2 cellular contexts compared by ENCODE assay signal in the genomic region with DNA sequence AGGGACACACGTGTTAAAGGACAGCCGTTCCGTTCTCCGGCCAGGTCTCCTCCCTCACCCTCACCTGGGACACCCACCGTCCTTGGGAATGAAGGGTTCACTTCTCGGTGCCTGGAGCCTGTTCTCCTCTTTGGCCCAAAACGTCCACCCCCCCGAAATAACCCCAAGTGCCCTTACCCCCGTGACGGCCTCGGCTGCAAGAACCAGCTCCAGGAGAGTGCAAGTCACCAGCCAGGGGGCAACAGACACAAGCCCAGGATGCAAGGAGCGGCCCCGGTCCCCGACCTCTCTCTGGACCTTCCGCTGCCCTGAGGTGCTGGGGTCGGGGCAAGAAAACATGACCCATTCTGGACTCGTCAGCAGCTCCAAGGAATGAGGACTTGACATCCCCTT.
TF ChIP-seq lines count a peak whose summit lies in the region.

No MANE protein-coding gene starts in this region.

TF ChIP-seq in GM23338, 12 proteins besides CTCF, POLR2A, EP300 and RAD21:
- TF ChIP-seq JUNB (IDR thresholded peaks at IDR 0.05; ENCODE audit: unreplicated experiment) (no peak), POLR2AphosphoS5 (IDR thresholded peaks at IDR 0.05; ENCODE audit: low read depth) (no peak), STAT1 (IDR thresholded peaks at IDR 0.05; ENCODE audit: unreplicated experiment) (no peak), NANOG (IDR thresholded peaks at IDR 0.05; ENCODE audit: borderline replicate concordance) (no peak), EZH2phosphoT487 (IDR thresholded peaks at IDR 0.05; ENCODE audit: unreplicated experiment) (no peak), ZNF114 (CRISPR knock-in tag; IDR thresholded peaks at IDR 0.05) (no peak), ZNF331 (CRISPR knock-in tag; IDR thresholded peaks at IDR 0.05; ENCODE audit: low read depth) (no peak), EZH2 (IDR thresholded peaks at IDR 0.05; ENCODE audit: low read depth, unreplicated experiment) (no peak)
- TF ChIP-seq, protein P1, sequence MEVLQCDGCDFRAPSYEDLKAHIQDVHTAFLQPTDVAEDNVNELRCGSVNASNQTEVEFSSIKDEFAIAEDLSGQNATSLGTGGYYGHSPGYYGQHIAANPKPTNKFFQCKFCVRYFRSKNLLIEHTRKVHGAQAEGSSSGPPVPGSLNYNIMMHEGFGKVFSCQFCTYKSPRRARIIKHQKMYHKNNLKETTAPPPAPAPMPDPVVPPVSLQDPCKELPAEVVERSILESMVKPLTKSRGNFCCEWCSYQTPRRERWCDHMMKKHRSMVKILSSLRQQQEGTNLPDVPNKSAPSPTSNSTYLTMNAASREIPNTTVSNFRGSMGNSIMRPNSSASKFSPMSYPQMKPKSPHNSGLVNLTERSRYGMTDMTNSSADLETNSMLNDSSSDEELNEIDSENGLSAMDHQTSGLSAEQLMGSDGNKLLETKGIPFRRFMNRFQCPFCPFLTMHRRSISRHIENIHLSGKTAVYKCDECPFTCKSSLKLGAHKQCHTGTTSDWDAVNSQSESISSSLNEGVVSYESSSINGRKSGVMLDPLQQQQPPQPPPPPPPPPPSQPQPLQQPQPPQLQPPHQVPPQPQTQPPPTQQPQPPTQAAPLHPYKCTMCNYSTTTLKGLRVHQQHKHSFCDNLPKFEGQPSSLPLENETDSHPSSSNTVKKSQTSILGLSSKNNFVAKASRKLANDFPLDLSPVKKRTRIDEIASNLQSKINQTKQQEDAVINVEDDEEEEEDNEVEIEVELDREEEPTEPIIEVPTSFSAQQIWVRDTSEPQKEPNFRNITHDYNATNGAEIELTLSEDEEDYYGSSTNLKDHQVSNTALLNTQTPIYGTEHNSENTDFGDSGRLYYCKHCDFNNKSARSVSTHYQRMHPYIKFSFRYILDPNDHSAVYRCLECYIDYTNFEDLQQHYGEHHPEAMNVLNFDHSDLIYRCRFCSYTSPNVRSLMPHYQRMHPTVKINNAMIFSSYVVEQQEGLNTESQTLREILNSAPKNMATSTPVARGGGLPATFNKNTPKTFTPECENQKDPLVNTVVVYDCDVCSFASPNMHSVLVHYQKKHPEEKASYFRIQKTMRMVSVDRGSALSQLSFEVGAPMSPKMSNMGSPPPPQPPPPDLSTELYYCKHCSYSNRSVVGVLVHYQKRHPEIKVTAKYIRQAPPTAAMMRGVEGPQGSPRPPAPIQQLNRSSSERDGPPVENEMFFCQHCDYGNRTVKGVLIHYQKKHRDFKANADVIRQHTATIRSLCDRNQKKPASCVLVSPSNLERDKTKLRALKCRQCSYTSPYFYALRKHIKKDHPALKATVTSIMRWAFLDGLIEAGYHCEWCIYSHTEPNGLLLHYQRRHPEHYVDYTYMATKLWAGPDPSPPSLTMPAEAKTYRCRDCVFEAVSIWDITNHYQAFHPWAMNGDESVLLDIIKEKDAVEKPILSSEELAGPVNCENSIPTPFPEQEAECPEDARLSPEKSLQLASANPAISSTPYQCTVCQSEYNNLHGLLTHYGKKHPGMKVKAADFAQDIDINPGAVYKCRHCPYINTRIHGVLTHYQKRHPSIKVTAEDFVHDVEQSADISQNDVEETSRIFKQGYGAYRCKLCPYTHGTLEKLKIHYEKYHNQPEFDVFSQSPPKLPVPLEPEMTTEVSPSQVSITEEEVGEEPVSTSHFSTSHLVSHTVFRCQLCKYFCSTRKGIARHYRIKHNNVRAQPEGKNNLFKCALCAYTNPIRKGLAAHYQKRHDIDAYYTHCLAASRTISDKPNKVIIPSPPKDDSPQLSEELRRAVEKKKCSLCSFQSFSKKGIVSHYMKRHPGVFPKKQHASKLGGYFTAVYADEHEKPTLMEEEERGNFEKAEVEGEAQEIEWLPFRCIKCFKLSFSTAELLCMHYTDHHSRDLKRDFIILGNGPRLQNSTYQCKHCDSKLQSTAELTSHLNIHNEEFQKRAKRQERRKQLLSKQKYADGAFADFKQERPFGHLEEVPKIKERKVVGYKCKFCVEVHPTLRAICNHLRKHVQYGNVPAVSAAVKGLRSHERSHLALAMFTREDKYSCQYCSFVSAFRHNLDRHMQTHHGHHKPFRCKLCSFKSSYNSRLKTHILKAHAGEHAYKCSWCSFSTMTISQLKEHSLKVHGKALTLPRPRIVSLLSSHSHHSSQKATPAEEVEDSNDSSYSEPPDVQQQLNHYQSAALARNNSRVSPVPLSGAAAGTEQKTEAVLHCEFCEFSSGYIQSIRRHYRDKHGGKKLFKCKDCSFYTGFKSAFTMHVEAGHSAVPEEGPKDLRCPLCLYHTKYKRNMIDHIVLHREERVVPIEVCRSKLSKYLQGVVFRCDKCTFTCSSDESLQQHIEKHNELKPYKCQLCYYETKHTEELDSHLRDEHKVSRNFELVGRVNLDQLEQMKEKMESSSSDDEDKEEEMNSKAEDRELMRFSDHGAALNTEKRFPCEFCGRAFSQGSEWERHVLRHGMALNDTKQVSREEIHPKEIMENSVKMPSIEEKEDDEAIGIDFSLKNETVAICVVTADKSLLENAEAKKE (CRISPR knock-in tag; IDR thresholded peaks at IDR 0.05), result no peak
- TF ChIP-seq, protein P2, sequence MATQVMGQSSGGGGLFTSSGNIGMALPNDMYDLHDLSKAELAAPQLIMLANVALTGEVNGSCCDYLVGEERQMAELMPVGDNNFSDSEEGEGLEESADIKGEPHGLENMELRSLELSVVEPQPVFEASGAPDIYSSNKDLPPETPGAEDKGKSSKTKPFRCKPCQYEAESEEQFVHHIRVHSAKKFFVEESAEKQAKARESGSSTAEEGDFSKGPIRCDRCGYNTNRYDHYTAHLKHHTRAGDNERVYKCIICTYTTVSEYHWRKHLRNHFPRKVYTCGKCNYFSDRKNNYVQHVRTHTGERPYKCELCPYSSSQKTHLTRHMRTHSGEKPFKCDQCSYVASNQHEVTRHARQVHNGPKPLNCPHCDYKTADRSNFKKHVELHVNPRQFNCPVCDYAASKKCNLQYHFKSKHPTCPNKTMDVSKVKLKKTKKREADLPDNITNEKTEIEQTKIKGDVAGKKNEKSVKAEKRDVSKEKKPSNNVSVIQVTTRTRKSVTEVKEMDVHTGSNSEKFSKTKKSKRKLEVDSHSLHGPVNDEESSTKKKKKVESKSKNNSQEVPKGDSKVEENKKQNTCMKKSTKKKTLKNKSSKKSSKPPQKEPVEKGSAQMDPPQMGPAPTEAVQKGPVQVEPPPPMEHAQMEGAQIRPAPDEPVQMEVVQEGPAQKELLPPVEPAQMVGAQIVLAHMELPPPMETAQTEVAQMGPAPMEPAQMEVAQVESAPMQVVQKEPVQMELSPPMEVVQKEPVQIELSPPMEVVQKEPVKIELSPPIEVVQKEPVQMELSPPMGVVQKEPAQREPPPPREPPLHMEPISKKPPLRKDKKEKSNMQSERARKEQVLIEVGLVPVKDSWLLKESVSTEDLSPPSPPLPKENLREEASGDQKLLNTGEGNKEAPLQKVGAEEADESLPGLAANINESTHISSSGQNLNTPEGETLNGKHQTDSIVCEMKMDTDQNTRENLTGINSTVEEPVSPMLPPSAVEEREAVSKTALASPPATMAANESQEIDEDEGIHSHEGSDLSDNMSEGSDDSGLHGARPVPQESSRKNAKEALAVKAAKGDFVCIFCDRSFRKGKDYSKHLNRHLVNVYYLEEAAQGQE (IDR thresholded peaks at IDR 0.05; ENCODE audit: unreplicated experiment), result no peak

TF ChIP-seq in H1, 55 proteins besides CTCF, POLR2A, EP300 and RAD21:
- TF ChIP-seq, protein P3, sequence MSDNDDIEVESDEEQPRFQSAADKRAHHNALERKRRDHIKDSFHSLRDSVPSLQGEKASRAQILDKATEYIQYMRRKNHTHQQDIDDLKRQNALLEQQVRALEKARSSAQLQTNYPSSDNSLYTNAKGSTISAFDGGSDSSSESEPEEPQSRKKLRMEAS (IDR thresholded peaks at IDR 0.05), result 0 out of 2 replicates have a peak, but pooled peaks have one; percentile 18
- TF ChIP-seq, protein P4, sequence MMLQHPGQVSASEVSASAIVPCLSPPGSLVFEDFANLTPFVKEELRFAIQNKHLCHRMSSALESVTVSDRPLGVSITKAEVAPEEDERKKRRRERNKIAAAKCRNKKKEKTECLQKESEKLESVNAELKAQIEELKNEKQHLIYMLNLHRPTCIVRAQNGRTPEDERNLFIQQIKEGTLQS (IDR thresholded peaks at IDR 0.05; ENCODE audit: insufficient read depth, low read depth, low read length), result no peak
- TF ChIP-seq GABPA (IDR thresholded peaks at IDR 0.05; ENCODE audit: borderline replicate concordance, insufficient read depth, low read length) (no peak), POLR2AphosphoS5 (IDR thresholded peaks at IDR 0.05; ENCODE audit: low read depth, low read length) (no peak), RNF2 (IDR thresholded peaks at IDR 0.05; ENCODE audit: borderline replicate concordance, low read depth, low read length, missing control alignments, poor library complexity, severe bottlenecking) (no peak), JUND (IDR thresholded peaks at IDR 0.05; ENCODE audit: low read length) (no peak), SIN3A (conservative IDR thresholded peaks at IDR 0.05 in 1 of 2, IDR thresholded peaks at IDR 0.05 in 1 of 2; ENCODE audit: low read depth in 1 of 2, low read length in 2 of 2) (0 out of 4 replicates have a peak, but pooled peaks of 1 of the 2 experiments have one; percentile 2), SP4 (IDR thresholded peaks at IDR 0.05; ENCODE audit: low read length) (no peak), KDM5A (IDR thresholded peaks at IDR 0.05; ENCODE audit: low read length) (no peak), CHD2 (IDR thresholded peaks at IDR 0.05; ENCODE audit: low read length) (no peak)
- TF ChIP-seq, protein P5, sequence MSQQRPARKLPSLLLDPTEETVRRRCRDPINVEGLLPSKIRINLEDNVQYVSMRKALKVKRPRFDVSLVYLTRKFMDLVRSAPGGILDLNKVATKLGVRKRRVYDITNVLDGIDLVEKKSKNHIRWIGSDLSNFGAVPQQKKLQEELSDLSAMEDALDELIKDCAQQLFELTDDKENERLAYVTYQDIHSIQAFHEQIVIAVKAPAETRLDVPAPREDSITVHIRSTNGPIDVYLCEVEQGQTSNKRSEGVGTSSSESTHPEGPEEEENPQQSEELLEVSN (IDR thresholded peaks at IDR 0.05), result no peak
